In the genomic region with DNA sequence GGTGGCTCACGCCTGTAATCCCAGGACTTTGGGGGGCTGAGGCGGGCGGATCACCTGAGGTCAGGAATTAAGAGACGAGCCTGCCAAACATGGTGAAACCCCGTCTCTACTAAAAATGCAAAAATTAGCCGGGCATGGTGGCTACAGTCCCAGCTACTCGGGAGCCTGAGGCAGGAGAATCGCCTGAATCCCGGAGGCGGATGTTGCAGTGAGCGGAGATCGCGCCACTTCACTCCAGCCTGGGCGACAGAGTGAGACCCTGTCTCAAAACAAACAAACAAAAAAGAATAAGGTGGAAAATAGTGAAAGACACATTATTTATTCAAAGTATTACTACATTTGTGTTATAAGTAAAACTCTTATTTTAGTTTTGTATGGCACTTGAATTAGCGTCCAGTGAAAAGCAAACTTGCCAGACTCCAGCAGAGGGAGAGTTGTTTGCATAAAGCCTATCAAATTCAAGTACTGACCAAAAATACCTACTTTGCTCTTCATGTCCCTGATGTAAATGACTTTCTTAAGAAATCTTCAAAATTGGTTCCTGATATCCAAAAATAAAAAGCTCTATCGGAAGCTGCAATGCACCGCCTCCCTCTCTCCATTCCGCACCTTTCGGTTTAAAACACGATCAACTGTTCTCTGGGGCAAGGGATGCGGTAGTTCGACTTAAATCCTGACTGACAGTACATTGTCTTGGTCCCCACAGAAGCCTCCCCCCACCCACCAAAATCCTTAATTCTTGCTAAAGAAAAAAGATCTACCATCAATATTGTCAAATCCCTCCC, we compare ENCODE assay signal across 1 cellular context.
TF ChIP-seq lines count a peak whose summit lies in the region.

No MANE protein-coding gene starts in this region.

TF ChIP-seq in endothelial cell of umbilical vein, 7 proteins besides CTCF, POLR2A, EP300 and RAD21:
- TF ChIP-seq FOS (IDR thresholded peaks at IDR 0.05; ENCODE audit: borderline replicate concordance, insufficient read depth, low read length) (no peak), GATA2 (IDR thresholded peaks at IDR 0.05; ENCODE audit: insufficient read depth, insufficient read length, low read depth, low read length) (no peak), JUN (IDR thresholded peaks at IDR 0.05; ENCODE audit: borderline replicate concordance, insufficient read depth, insufficient read length, low read depth) (no peak), MYC (IDR thresholded peaks at IDR 0.05; ENCODE audit: low read depth, low read length) (no peak), EZH2 (IDR thresholded peaks at IDR 0.05; ENCODE audit: borderline replicate concordance, low read depth, low read length, severe bottlenecking) (no peak), POLR2AphosphoS5 (IDR thresholded peaks at IDR 0.05; ENCODE audit: insufficient read depth, low read depth, low read length) (no peak)
- TF ChIP-seq, protein P1, sequence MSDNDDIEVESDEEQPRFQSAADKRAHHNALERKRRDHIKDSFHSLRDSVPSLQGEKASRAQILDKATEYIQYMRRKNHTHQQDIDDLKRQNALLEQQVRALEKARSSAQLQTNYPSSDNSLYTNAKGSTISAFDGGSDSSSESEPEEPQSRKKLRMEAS (IDR thresholded peaks at IDR 0.05; ENCODE audit: insufficient read depth, insufficient read length), result no peak
TF ChIP-seq in endothelial cell of umbilical vein: peak in this region for 0.
